Comparison of ENCODE assay signal across 3 cellular contexts in the genomic region with DNA sequence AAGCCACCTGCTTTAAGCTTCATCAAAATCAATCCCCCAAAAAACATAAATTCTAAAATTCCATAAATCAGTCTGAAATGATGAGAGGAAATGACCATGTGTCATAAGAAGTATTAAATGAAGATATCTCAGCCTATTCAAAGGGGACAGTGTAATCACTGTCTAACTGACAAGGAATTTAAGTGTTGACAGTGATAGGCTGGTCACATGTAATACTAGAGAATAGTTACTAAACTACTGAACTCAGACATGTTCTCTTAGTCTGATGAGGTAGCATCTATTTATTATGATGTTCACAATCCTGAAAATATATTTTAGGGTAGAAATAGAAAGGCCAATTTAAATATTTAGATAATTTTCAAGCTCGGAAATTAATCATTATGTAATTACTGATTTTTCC.
"Had no signal": no experiment of that assay in that cellular context is flagged by ENCODE, and none has a peak within 500 bp of the region (broad histone marks: within the 10 kb centered on the region; RNA-seq: fewer than 3 reads in every experiment).

No MANE protein-coding gene starts in this region.

- ATAC-seq: GM12878 had no signal

- DNase-seq: GDM1, GF-D8 had no signal

- H3K4me3 ChIP-seq: GM12878 had no signal
